In the genomic region with DNA sequence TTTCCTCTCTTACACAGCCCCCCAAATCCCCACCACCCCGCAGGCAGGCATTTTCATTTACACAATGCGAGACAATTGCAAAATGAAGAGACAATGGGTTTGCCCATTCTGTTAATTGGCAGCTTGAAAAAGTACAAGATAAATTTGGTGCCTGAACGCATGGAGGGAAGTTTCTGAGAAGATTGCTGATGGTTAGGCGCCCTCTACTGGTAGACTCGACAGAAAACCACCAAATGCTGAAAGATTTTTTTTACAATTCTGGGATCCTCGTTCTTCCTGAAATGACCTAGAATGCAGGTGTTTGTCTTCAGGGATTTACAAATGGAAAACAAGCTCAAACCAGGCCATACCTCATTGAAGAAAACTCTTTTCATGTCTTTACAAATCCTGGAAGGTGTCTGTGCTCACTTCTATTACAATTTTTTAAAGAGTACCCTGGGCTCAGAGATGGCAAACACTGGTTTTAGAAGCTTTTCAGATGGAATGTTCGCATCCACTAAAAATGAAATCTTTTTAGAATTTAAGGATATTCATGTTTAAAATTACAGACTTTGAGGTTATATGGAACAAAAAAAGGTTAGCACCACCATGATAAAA, we compare ENCODE assay signal across 9 cellular contexts.
A peak's percentile ranks its signal among the peaks of the same experiment; 100 is the strongest.
DNase-seq lines count a peak whose midpoint lies in the region; ATAC-seq and TF ChIP-seq lines count a peak whose summit lies in the region.
"Had no signal": no experiment of that assay in that cellular context is flagged by ENCODE, and none has a peak within 500 bp of the region (broad histone marks: within the 10 kb centered on the region; RNA-seq: fewer than 3 reads in every experiment).

No MANE protein-coding gene starts in this region.

- no peak overlapping the region for H3K27ac Mint-ChIP-seq in stimulated activated effector memory CD8-positive, alpha-beta T cell treated with anti-CD3 and anti-CD28 coated beads, Interleukin-12 subunit alpha, Interleukin-12 subunit beta, amount 100 ng/mL, for 72 hours

- no peaks in the 10 kb centered on the region for H3K36me3 Mint-ChIP-seq in stimulated activated effector memory CD8-positive, alpha-beta T cell treated with anti-CD3 and anti-CD28 coated beads, Interleukin-12 subunit alpha, Interleukin-12 subunit beta, amount 100 ng/mL, for 72 hours

- ATAC-seq in mucosa of descending colon (peak; percentile 36), aorta (ENCODE audit: low FRiP score) (no peak)
- no peak for ATAC-seq in stimulated activated effector memory CD8-positive, alpha-beta T cell treated with anti-CD3 and anti-CD28 coated beads, Interleukin-12 subunit alpha, Interleukin-12 subunit beta, amount 100 ng/mL, for 72 hours
- ATAC-seq: right cardiac atrium had no signal

- H3K27me3 ChIP-seq in aorta (ENCODE audit: control insufficient read depth in 1 of 2, insufficient read depth in 2 of 2, low read length in 1 of 2), result no peaks in the 10 kb centered on the region

- H3K4me3 ChIP-seq in GM12875 (ENCODE audit: low read depth, low read length) (no peak overlapping the region), mucosa of descending colon (no peak overlapping the region), aorta (ENCODE audit: low read length in 2 of 2) (no peak overlapping the region)

- TF ChIP-seq CTCF in 22Rv1 (IDR thresholded peaks at IDR 0.05) (peak; percentile 87), GM12875 (IDR thresholded peaks at IDR 0.05; ENCODE audit: borderline replicate concordance, insufficient read depth, low read depth, low read length) (peak; percentile 61), mucosa of descending colon (IDR thresholded peaks at IDR 0.05) (peak; percentile 58)

- intact Hi-C loops in mucosa of descending colon (cut with DNase I, micrococcal nuclease) (loop anchor here (10.0 kb wide), 1 partner anchor 1332 kb away; no protein-coding TSS in a partner anchor), aorta (cut with DNase I) (loop anchor here (10.0 kb wide), 2 partner anchors 1322 to 1332 kb away; partner anchors contain the start of gene HS3ST3A1 (in 1 of the 2))

- no peaks in the 10 kb centered on the region for H3K9me3 Mint-ChIP-seq in stimulated activated effector memory CD8-positive, alpha-beta T cell treated with anti-CD3 and anti-CD28 coated beads, Interleukin-12 subunit alpha, Interleukin-12 subunit beta, amount 100 ng/mL, for 72 hours

- H3K9me3 ChIP-seq in mucosa of descending colon (no peaks in the 10 kb centered on the region), aorta (ENCODE audit: control insufficient read depth, low read length) (peaks cover 2% of the 10 kb centered on the region)

- DNase-seq in NCI-H526 (lab: John Stamatoyannopoulos, UW), result peak; percentile 13 to 64
- DNase-seq in activated CD4-positive, alpha-beta T cell treated with anti-CD3 and anti-CD28 coated beads, Interleukin-2, amount 50 U/mL, for 48 hours, result peak; percentile 38 to 48
- peak; percentile 25 for DNase-seq in effector CD8-positive, alpha-beta T cell (lab: John Stamatoyannopoulos, UW)
- DNase-seq in mucosa of descending colon, result peak in 1 of 3 donors; percentile 73
- DNase-seq in stimulated activated effector memory CD8-positive, alpha-beta T cell treated with anti-CD3 and anti-CD28 coated beads, Interleukin-12 subunit alpha, Interleukin-12 subunit beta, amount 100 ng/mL, for 72 hours (ENCODE audit: low spot score in 2 of 2), result peak; percentile 27 to 55
- no peak for DNase-seq in aorta

- H3K36me3 ChIP-seq in mucosa of descending colon (ENCODE audit: low read depth), result no peaks in the 10 kb centered on the region
- H3K36me3 ChIP-seq in aorta (ENCODE audit: control insufficient read depth in 1 of 2, insufficient read depth in 2 of 2, low read length in 1 of 2), result no peaks in the 10 kb centered on the region

- no peaks in the 10 kb centered on the region for H3K4me1 Mint-ChIP-seq in stimulated activated effector memory CD8-positive, alpha-beta T cell treated with anti-CD3 and anti-CD28 coated beads, Interleukin-12 subunit alpha, Interleukin-12 subunit beta, amount 100 ng/mL, for 72 hours

- H3K4me3 Mint-ChIP-seq in stimulated activated effector memory CD8-positive, alpha-beta T cell treated with anti-CD3 and anti-CD28 coated beads, Interleukin-12 subunit alpha, Interleukin-12 subunit beta, amount 100 ng/mL, for 72 hours, result no peak overlapping the region

- H3K27ac ChIP-seq in 22Rv1 (no peak overlapping the region), aorta (ENCODE audit: low read depth in 1 of 2, low read length in 2 of 2) (no peak overlapping the region)

- H3K4me1 ChIP-seq in mucosa of descending colon (ENCODE audit: low read depth), result no peaks in the 10 kb centered on the region
- peaks cover 0 to 2% of the 10 kb centered on the region in 2 donors for H3K4me1 ChIP-seq in aorta (ENCODE audit: control insufficient read depth in 1 of 2, insufficient read depth in 2 of 2, low read length in 2 of 2)

- WGBS in aorta, 2 donors, result 14% methylated on average over 7 of the region's 7 CpGs

Comparison
In these comparisons a context has a peak if more than half of its experiments do, and no peak if none do; other contexts are left out.
1. DNase-seq: peak in NCI-H526 (2 of 2), activated CD4-positive, alpha-beta T cell treated with anti-CD3 and anti-CD28 coated beads, Interleukin-2, amount 50 U/mL, for 48 hours (2 of 2), effector CD8-positive, alpha-beta T cell (single experiment) and stimulated activated effector memory CD8-positive, alpha-beta T cell treated with anti-CD3 and anti-CD28 coated beads, Interleukin-12 subunit alpha, Interleukin-12 subunit beta, amount 100 ng/mL, for 72 hours (2 of 2); none in aorta (0 of 2).
2. Peak in every context shown above with its lines, with median percentiles within 50 percentile points of each other: CTCF ChIP-seq.